ENCODE assay signal across 8 cellular contexts in genomic region chr10:23525406-23525805, GRCh38.
DNase-seq lines count a peak whose midpoint lies in the region; ATAC-seq, FAIRE-seq and TF ChIP-seq lines count a peak whose summit lies in the region.

No MANE protein-coding gene starts in this region.

- no peaks in the 10 kb centered on the region for H3K9me3 ChIP-seq in HepG2 (ENCODE audit: low read length)
- no peaks in the 10 kb centered on the region for H3K9me3 ChIP-seq in Caco-2

- no peaks in the 10 kb centered on the region for H4K20me1 ChIP-seq in HepG2 (ENCODE audit: insufficient read depth, low read length)

- CTCF ChIA-PET in HepG2 (lab: Yijun Ruan, JAX; ENCODE audit: low intra/inter-chr PET ratio, low total read pairs) (interaction anchor here (0.7 to 3.3 kb wide), 2 partner anchors 211 to 231 kb away, joined by 3 to 17 read pairs; no protein-coding TSS in a partner anchor), Caco-2 (lab: Charles Lee) (no interaction called here)

- H3K9ac ChIP-seq in HepG2 (ENCODE audit: insufficient read depth, low read depth, low read length): no peak overlapping the region

- no peaks in the 10 kb centered on the region for H3K4me1 ChIP-seq in HepG2 (ENCODE audit: insufficient read depth, low read length)
- H3K4me1 ChIP-seq in Caco-2: no peaks in the 10 kb centered on the region

- DNase-seq in activated T-cell treated with anti-CD3 and anti-CD28 coated beads, Interleukin-2, amount 50 U/mL, for 4 hours: no peak
- no peak for DNase-seq in activated T-cell treated with anti-CD3 and anti-CD28 coated beads, Interleukin-2, amount 50 U/mL, for 1 hour
- DNase-seq in HT-29 (ENCODE audit: low spot score): peak; percentile 55
- peak; percentile 3 for DNase-seq in astrocyte of the spinal cord (ENCODE audit: low read depth, low spot score)
- peak; percentile 4 for DNase-seq in HepG2 (ENCODE audit: low spot score)
- no peak for DNase-seq in activated CD8-positive, alpha-beta memory T cell treated with anti-CD3 and anti-CD28 coated beads, Interleukin-2, amount 50 U/mL, for 48 hours
- DNase-seq in Caco-2: no peak
- DNase-seq in activated T-helper 1 cell treated with anti-CD3 and anti-CD28 coated beads, Interleukin-12 subunit alpha, Interleukin-12 subunit beta, Interleukin-2, Interleukin-4 antibody, amounts not matched to agents 30 ng/mL and 10 ng/mL and 1 ng/mL, durations not matched to agents 14 hours and 24 hours and 36 hours (ENCODE audit: low spot score): no peak

- H2AFZ ChIP-seq in HepG2 (ENCODE audit: low read length): no peak overlapping the region

- TF ChIP-seq EP300 in HepG2 (IDR thresholded peaks at IDR 0.05; ENCODE audit: low read depth in 2 of 2, low read length in 2 of 2): no peak
- no peak for TF ChIP-seq EP300 in HepG2 (CRISPR knock-in tag; IDR thresholded peaks at IDR 0.05; ENCODE audit: borderline replicate concordance)

- H3K4me2 ChIP-seq in HepG2 (ENCODE audit: low read depth, low read length): no peak overlapping the region

- H3K27me3 ChIP-seq in HepG2 (ENCODE audit: control insufficient read depth in 1 of 2, insufficient read depth in 2 of 2, low read length in 2 of 2): no peaks in the 10 kb centered on the region; a peak in 1 of 5 replicates
- H3K27me3 ChIP-seq in Caco-2 (replicated peaks; ENCODE audit: control insufficient read depth, insufficient read depth, low read length): no peaks in the 10 kb centered on the region

- in situ Hi-C loops in astrocyte of the spinal cord (cut with HindIII; ENCODE audit: low sequenced_read_pairs): no loop called here
- in situ Hi-C loops in HepG2 (cut with HindIII; ENCODE audit: extremely low pct_ligation_motif_present, low pct_unique_long_range_greater_than_20kb): loop anchor here (25.0 kb wide), 1 partner anchor 363 kb away; no protein-coding TSS in a partner anchor

- no peaks in the 10 kb centered on the region for H3K36me3 Mint-ChIP-seq in activated T-cell treated with anti-CD3 and anti-CD28 coated beads, Interleukin-2, amount 50 U/mL, for 4 hours (ENCODE audit: insufficient read depth)
- H3K36me3 Mint-ChIP-seq in Caco-2 (ENCODE audit: insufficient read depth, unreplicated experiment): no peaks in the 10 kb centered on the region
- H3K36me3 Mint-ChIP-seq in activated T-helper 1 cell treated with anti-CD3 and anti-CD28 coated beads, Interleukin-12 subunit alpha, Interleukin-12 subunit beta, Interleukin-2, Interleukin-4 antibody, amounts not matched to agents 30 ng/mL and 10 ng/mL and 1 ng/mL, durations not matched to agents 14 hours and 24 hours and 36 hours (ENCODE audit: low read depth): no peaks in the 10 kb centered on the region

- H3K27ac ChIP-seq in HepG2 (ENCODE audit: extremely low read length, insufficient read depth, low read length): no peak overlapping the region

- peaks cover 6% of the 10 kb centered on the region for H3K27me3 Mint-ChIP-seq in activated T-cell treated with anti-CD3 and anti-CD28 coated beads, Interleukin-2, amount 50 U/mL, for 4 hours (ENCODE audit: low read depth)
- peaks cover 8% of the 10 kb centered on the region for H3K27me3 Mint-ChIP-seq in Caco-2 (ENCODE audit: insufficient read depth, unreplicated experiment)
- H3K27me3 Mint-ChIP-seq in activated T-helper 1 cell treated with anti-CD3 and anti-CD28 coated beads, Interleukin-12 subunit alpha, Interleukin-12 subunit beta, Interleukin-2, Interleukin-4 antibody, amounts not matched to agents 30 ng/mL and 10 ng/mL and 1 ng/mL, durations not matched to agents 14 hours and 24 hours and 36 hours (ENCODE audit: insufficient read depth): peaks cover 2% of the 10 kb centered on the region

- 37% methylated on average over 2 of the region's 2 CpGs for WGBS in HepG2 (ENCODE audit: low lambda C conversion rate)

- intact Hi-C loops in HepG2 (cut with micrococcal nuclease; ENCODE audit: unreplicated experiment): loop anchor here (1.0 to 2.0 kb wide), 2 partner anchors 211 to 367 kb away; no protein-coding TSS in a partner anchor
- intact Hi-C loops in Caco-2 (cut with micrococcal nuclease; ENCODE audit: unreplicated experiment): loop anchor here (10.0 kb wide), 1 partner anchor 1029 kb away; no protein-coding TSS in a partner anchor
- intact Hi-C loops in activated T-helper 1 cell treated with anti-CD3 and anti-CD28 coated beads, Interleukin-12 subunit alpha, Interleukin-12 subunit beta, Interleukin-2, Interleukin-4 antibody, amounts not matched to agents 30 ng/mL and 10 ng/mL and 1 ng/mL, durations not matched to agents 14 hours and 24 hours and 36 hours (cut with micrococcal nuclease): loop anchor here (1.0 to 5.0 kb wide), 2 partner anchors 78 to 211 kb away; no protein-coding TSS in a partner anchor

- H3K4me3 ChIP-seq in astrocyte of the spinal cord (ENCODE audit: low read depth, low read length) (no peak overlapping the region), HepG2 (replicated peaks in 1 of 3; ENCODE audit: insufficient read depth in 1 of 3, low read depth in 2 of 3, low read length in 3 of 3) (no peak overlapping the region), Caco-2 (ENCODE audit: low read depth, low read length) (no peak overlapping the region)

- H3K9me3 Mint-ChIP-seq in activated T-cell treated with anti-CD3 and anti-CD28 coated beads, Interleukin-2, amount 50 U/mL, for 4 hours: no peaks in the 10 kb centered on the region
- no peaks in the 10 kb centered on the region for H3K9me3 Mint-ChIP-seq in Caco-2 (ENCODE audit: unreplicated experiment)
- no peaks in the 10 kb centered on the region for H3K9me3 Mint-ChIP-seq in activated T-helper 1 cell treated with anti-CD3 and anti-CD28 coated beads, Interleukin-12 subunit alpha, Interleukin-12 subunit beta, Interleukin-2, Interleukin-4 antibody, amounts not matched to agents 30 ng/mL and 10 ng/mL and 1 ng/mL, durations not matched to agents 14 hours and 24 hours and 36 hours

- no peak overlapping the region for H3K4me3 Mint-ChIP-seq in activated T-cell treated with anti-CD3 and anti-CD28 coated beads, Interleukin-2, amount 50 U/mL, for 4 hours
- no peak overlapping the region for H3K4me3 Mint-ChIP-seq in Caco-2 (ENCODE audit: unreplicated experiment)
- H3K4me3 Mint-ChIP-seq in activated T-helper 1 cell treated with anti-CD3 and anti-CD28 coated beads, Interleukin-12 subunit alpha, Interleukin-12 subunit beta, Interleukin-2, Interleukin-4 antibody, amounts not matched to agents 30 ng/mL and 10 ng/mL and 1 ng/mL, durations not matched to agents 14 hours and 24 hours and 36 hours: no peak overlapping the region

- TF ChIP-seq CTCF in astrocyte of the spinal cord (IDR thresholded peaks at IDR 0.05; ENCODE audit: low read depth, low read length) (no peak), HepG2 (CRISPR knock-in tag; IDR thresholded peaks at IDR 0.05) (peak; percentile 43), Caco-2 (IDR thresholded peaks at IDR 0.05; ENCODE audit: insufficient read depth in 1 of 2, low read depth in 1 of 2, low read length in 1 of 2, severe bottlenecking in 1 of 2, unreplicated experiment in 1 of 2) (no peak)

- peak; percentile 46 to 55 for ATAC-seq in activated T-cell treated with anti-CD3 and anti-CD28 coated beads, Interleukin-2, amount 50 U/mL, for 4 hours
- ATAC-seq in HepG2: peak; percentile 41; the same call in 1 of the 3 replicates

- no TSS peak for BruUV-seq in HepG2 (replicated peaks; lab: Mats Ljungman, UMichigan)
- BruUV-seq in Caco-2 (replicated peaks; lab: Mats Ljungman, UMichigan): no TSS peak

- no peak overlapping the region for H3K27ac Mint-ChIP-seq in Caco-2 (ENCODE audit: unreplicated experiment)
- H3K27ac Mint-ChIP-seq in activated T-helper 1 cell treated with anti-CD3 and anti-CD28 coated beads, Interleukin-12 subunit alpha, Interleukin-12 subunit beta, Interleukin-2, Interleukin-4 antibody, amounts not matched to agents 30 ng/mL and 10 ng/mL and 1 ng/mL, durations not matched to agents 14 hours and 24 hours and 36 hours: no peak overlapping the region

- H3K4me1 Mint-ChIP-seq in activated T-cell treated with anti-CD3 and anti-CD28 coated beads, Interleukin-2, amount 50 U/mL, for 4 hours (ENCODE audit: low read depth): no peaks in the 10 kb centered on the region
- no peaks in the 10 kb centered on the region for H3K4me1 Mint-ChIP-seq in Caco-2 (ENCODE audit: low read depth, unreplicated experiment)
- H3K4me1 Mint-ChIP-seq in activated T-helper 1 cell treated with anti-CD3 and anti-CD28 coated beads, Interleukin-12 subunit alpha, Interleukin-12 subunit beta, Interleukin-2, Interleukin-4 antibody, amounts not matched to agents 30 ng/mL and 10 ng/mL and 1 ng/mL, durations not matched to agents 14 hours and 24 hours and 36 hours (ENCODE audit: low read depth): no peaks in the 10 kb centered on the region

- peak; percentile 37 for FAIRE-seq in HepG2 (lab: Jason Lieb, UNC)

- POLR2A ChIA-PET in HepG2 (lab: Yijun Ruan, JAX) (no interaction called here), Caco-2 (lab: Charles Lee) (no interaction called here)

- H3K79me2 ChIP-seq in HepG2 (ENCODE audit: insufficient read depth, low read length): no peaks in the 10 kb centered on the region

- no peak for TF ChIP-seq POLR2A in HepG2 (IDR thresholded peaks at IDR 0.05; ENCODE audit: insufficient read depth in 1 of 2, low read depth in 2 of 2, low read length in 2 of 2)

- no peak for TF ChIP-seq RAD21 in HepG2 (CRISPR knock-in tag; IDR thresholded peaks at IDR 0.05)

- H3K36me3 ChIP-seq in HepG2 (replicated peaks in 1 of 2; ENCODE audit: control insufficient read depth in 1 of 2, insufficient read depth in 2 of 2, low read length in 2 of 2): no peaks in the 10 kb centered on the region
- no peaks in the 10 kb centered on the region for H3K36me3 ChIP-seq in Caco-2 (ENCODE audit: control insufficient read depth, insufficient read depth, low read length)

TF ChIP-seq in HepG2, 621 proteins besides CTCF, POLR2A, EP300 and RAD21:
- TF ChIP-seq DPF2 (CRISPR knock-in tag; IDR thresholded peaks at IDR 0.05; ENCODE audit: borderline replicate concordance, low read depth) (no peak), ZNF703 (CRISPR knock-in tag; IDR thresholded peaks at IDR 0.05; ENCODE audit: borderline replicate concordance) (no peak), NR2C2 (CRISPR knock-in tag; IDR thresholded peaks at IDR 0.05; ENCODE audit: borderline replicate concordance) (no peak), STAG1 (CRISPR knock-in tag; IDR thresholded peaks at IDR 0.05) (peak; percentile 52), ZNF597 (CRISPR knock-in tag; IDR thresholded peaks at IDR 0.05) (no peak), ZFX (CRISPR knock-in tag; IDR thresholded peaks at IDR 0.05; ENCODE audit: low read depth) (no peak)

Comparison
In these comparisons a context has a peak if more than half of its experiments do, and no peak if none do; other contexts are left out.
1. DNase-seq: peak in HT-29 (single experiment), astrocyte of the spinal cord (single experiment) and HepG2 (single experiment); none in activated T-cell treated with anti-CD3 and anti-CD28 coated beads, Interleukin-2, amount 50 U/mL, for 4 hours (single experiment), activated T-cell treated with anti-CD3 and anti-CD28 coated beads, Interleukin-2, amount 50 U/mL, for 1 hour (single experiment), activated CD8-positive, alpha-beta memory T cell treated with anti-CD3 and anti-CD28 coated beads, Interleukin-2, amount 50 U/mL, for 48 hours (single experiment), Caco-2 (0 of 2) and activated T-helper 1 cell treated with anti-CD3 and anti-CD28 coated beads, Interleukin-12 subunit alpha, Interleukin-12 subunit beta, Interleukin-2, Interleukin-4 antibody, amounts not matched to agents 30 ng/mL and 10 ng/mL and 1 ng/mL, durations not matched to agents 14 hours and 24 hours and 36 hours (single experiment).